In genomic region chr10:52858722-52859121, GRCh38 we compare ENCODE assay signal across 29 cellular contexts.
"Had no signal": no experiment of that assay in that cellular context is flagged by ENCODE, and none has a peak within 500 bp of the region (broad histone marks: within the 10 kb centered on the region; RNA-seq: fewer than 3 reads in every experiment).

No MANE protein-coding gene starts in this region.

- H3K27ac Mint-ChIP-seq: natural killer cell treated with Interleukin-12 subunit alpha and Interleukin-12 subunit beta and Interleukin-15 and Interleukin-18, amount 100 ng/mL, for 72 hours; nephron progenitor cell; progenitor cell of endocrine pancreas; stimulated activated effector memory CD8-positive, alpha-beta T cell treated with anti-CD3 and anti-CD28 coated beads, Interleukin-12 subunit alpha, Interleukin-12 subunit beta, amount 100 ng/mL, for 72 hours; stimulated activated naive B cell treated with anti-CD40 and anti-IgM and Interleukin-4, amounts not matched to agents 10 μg/mL and 1 μg/mL and 100 μg/mL, for 72 hours; stimulated activated naive CD8-positive, alpha-beta T cell treated with anti-CD3 and anti-CD28 coated beads, Interleukin-15, Interleukin-2, amounts not matched to agents 100 ng/mL and 50 ng/mL, for 24 hours had no signal

- H3K36me3 Mint-ChIP-seq: natural killer cell treated with Interleukin-12 subunit alpha and Interleukin-12 subunit beta and Interleukin-15 and Interleukin-18, amount 100 ng/mL, for 72 hours; stimulated activated effector memory CD8-positive, alpha-beta T cell treated with anti-CD3 and anti-CD28 coated beads, Interleukin-12 subunit alpha, Interleukin-12 subunit beta, amount 100 ng/mL, for 72 hours; stimulated activated naive B cell treated with anti-CD40 and anti-IgM and Interleukin-4, amounts not matched to agents 10 μg/mL and 1 μg/mL and 100 μg/mL, for 72 hours had no signal

- H3K4me3 ChIP-seq: pancreas, psoas muscle, right lobe of liver, sigmoid colon, stomach, thoracic aorta, thyroid gland, tibial nerve, upper lobe of left lung, vagina had no signal

- H3K27me3 Mint-ChIP-seq: natural killer cell treated with Interleukin-12 subunit alpha and Interleukin-12 subunit beta and Interleukin-15 and Interleukin-18, amount 100 ng/mL, for 72 hours; progenitor cell of endocrine pancreas; stimulated activated naive B cell treated with anti-CD40 and anti-IgM and Interleukin-4, amounts not matched to agents 10 μg/mL and 1 μg/mL and 100 μg/mL, for 72 hours; stimulated activated naive CD8-positive, alpha-beta T cell treated with anti-CD3 and anti-CD28 coated beads, Interleukin-15, Interleukin-2, amounts not matched to agents 100 ng/mL and 50 ng/mL, for 24 hours had no signal

- ATAC-seq: natural killer cell treated with Interleukin-12 subunit alpha and Interleukin-12 subunit beta and Interleukin-15 and Interleukin-18, amount 100 ng/mL, for 72 hours; pancreas; psoas muscle; right cardiac atrium; right lobe of liver; stimulated activated effector memory CD8-positive, alpha-beta T cell treated with anti-CD3 and anti-CD28 coated beads, Interleukin-12 subunit alpha, Interleukin-12 subunit beta, amount 100 ng/mL, for 72 hours; stimulated activated naive B cell treated with anti-CD40 and anti-IgM and Interleukin-4, amounts not matched to agents 10 μg/mL and 1 μg/mL and 100 μg/mL, for 72 hours had no signal

- FAIRE-seq: pancreas, small intestine, urothelium cell line had no signal

- H3K9me3 Mint-ChIP-seq: nephron progenitor cell; stimulated activated naive B cell treated with anti-CD40 and anti-IgM and Interleukin-4, amounts not matched to agents 10 μg/mL and 1 μg/mL and 100 μg/mL, for 72 hours had no signal

- H3K4me1 ChIP-seq: pancreas, psoas muscle, right lobe of liver, sigmoid colon, stomach, thyroid gland, tibial nerve, upper lobe of left lung, vagina had no signal

- H3K9me3 ChIP-seq: neutrophil, pancreas, psoas muscle, right lobe of liver, sigmoid colon, stomach, thoracic aorta, thyroid gland, tibial nerve, upper lobe of left lung, vagina had no signal

- H3K27ac ChIP-seq: neutrophil, pancreas, psoas muscle, right lobe of liver, sigmoid colon, stomach, thoracic aorta, thyroid gland, tibial nerve, upper lobe of left lung, vagina had no signal

- H3K27me3 ChIP-seq: neutrophil, pancreas, right lobe of liver, sigmoid colon, stomach, thyroid gland, tibial nerve, upper lobe of left lung, vagina had no signal

- H3K4me3 Mint-ChIP-seq: natural killer cell treated with Interleukin-12 subunit alpha and Interleukin-12 subunit beta and Interleukin-15 and Interleukin-18, amount 100 ng/mL, for 72 hours; nephron progenitor cell; neural crest cell; stimulated activated effector memory CD8-positive, alpha-beta T cell treated with anti-CD3 and anti-CD28 coated beads, Interleukin-12 subunit alpha, Interleukin-12 subunit beta, amount 100 ng/mL, for 72 hours; stimulated activated naive B cell treated with anti-CD40 and anti-IgM and Interleukin-4, amounts not matched to agents 10 μg/mL and 1 μg/mL and 100 μg/mL, for 72 hours; stimulated activated naive CD8-positive, alpha-beta T cell treated with anti-CD3 and anti-CD28 coated beads, Interleukin-15, Interleukin-2, amounts not matched to agents 100 ng/mL and 50 ng/mL, for 24 hours had no signal

- DNase-seq: nephron progenitor cell; nucleus accumbens; pancreas; posterior cingulate gyrus; psoas muscle; right cardiac atrium; right lobe of liver; sigmoid colon; small intestine; stimulated activated CD4-positive, alpha-beta T cell treated with anti-CD3 and anti-CD28 coated beads, Interleukin-15, amount 100 ng/mL, for 24 hours; stimulated activated CD4-positive, alpha-beta T cell treated with anti-CD3 and anti-CD28 coated beads, Interleukin-2, amount 100 ng/mL, for 24 hours; stimulated activated CD4-positive, alpha-beta T cell treated with anti-CD3 and anti-CD28 coated beads, Interleukin-2, amount 100 ng/mL, for 48 hours; stimulated activated CD4-positive, alpha-beta T cell treated with anti-CD3 and anti-CD28 coated beads, Interleukin-4, amount 100 ng/mL, for 24 hours; stimulated activated naive B cell treated with anti-CD40 and anti-IgM and Interleukin-4, amounts not matched to agents 10 μg/mL and 1 μg/mL and 100 μg/mL, for 72 hours; stimulated activated naive CD4-positive, alpha-beta T cell treated with Interleukin-2 at 50 U/mL for 16 hours; stomach; thyroid gland; trophoblast cell; upper lobe of left lung had no signal

- H3K36me3 ChIP-seq: neutrophil, pancreas, right lobe of liver, sigmoid colon, stomach, thoracic aorta, thyroid gland, tibial nerve, upper lobe of left lung, vagina had no signal

- H3K4me1 Mint-ChIP-seq: nephron progenitor cell; stimulated activated effector memory CD8-positive, alpha-beta T cell treated with anti-CD3 and anti-CD28 coated beads, Interleukin-12 subunit alpha, Interleukin-12 subunit beta, amount 100 ng/mL, for 72 hours; stimulated activated naive B cell treated with anti-CD40 and anti-IgM and Interleukin-4, amounts not matched to agents 10 μg/mL and 1 μg/mL and 100 μg/mL, for 72 hours had no signal
